26 cellular contexts compared by ENCODE assay signal in genomic region chr4:152021788-152022438, GRCh38.
A peak's percentile ranks its signal among the peaks of the same experiment; 100 is the strongest.
DNase-seq lines count a peak whose midpoint lies in the region; ATAC-seq and TF ChIP-seq lines count a peak whose summit lies in the region.
"Had no signal": no experiment of that assay in that cellular context is flagged by ENCODE, and none has a peak within 500 bp of the region (broad histone marks: within the 10 kb centered on the region; RNA-seq: fewer than 3 reads in every experiment).

No MANE protein-coding gene starts in this region.

- no peaks in the 10 kb centered on the region for H3K36me3 Mint-ChIP-seq in GM23338 (ENCODE audit: low read depth)
- no peaks in the 10 kb centered on the region for H3K36me3 Mint-ChIP-seq in stimulated activated effector memory CD8-positive, alpha-beta T cell treated with anti-CD3 and anti-CD28 coated beads, Interleukin-12 subunit alpha, Interleukin-12 subunit beta, amount 100 ng/mL, for 72 hours
- H3K36me3 Mint-ChIP-seq: naive B cell had no signal

- H2AFZ ChIP-seq in GM23338, result peak overlapping the region; percentile 56; the same call in 1 of the 2 replicates

- peaks cover 6% of the 10 kb centered on the region; the same call in 2 of the 3 replicates for H3K4me1 Mint-ChIP-seq in GM23338
- H3K4me1 Mint-ChIP-seq in stimulated activated effector memory CD8-positive, alpha-beta T cell treated with anti-CD3 and anti-CD28 coated beads, Interleukin-12 subunit alpha, Interleukin-12 subunit beta, amount 100 ng/mL, for 72 hours, result no peaks in the 10 kb centered on the region
- H3K4me1 Mint-ChIP-seq: naive B cell had no signal

- no peaks in the 10 kb centered on the region for H3F3A ChIP-seq in GM23338 (replicated peaks; ENCODE audit: low read depth)

- no peaks in the 10 kb centered on the region for H3K9me3 ChIP-seq in heart right ventricle
- H3K9me3 ChIP-seq: esophagus squamous epithelium, prostate gland, spleen, thoracic aorta had no signal

- 46 to 48% methylated on average over 6 of the region's 6 CpGs for WGBS in heart right ventricle, 2 donors

- no peak for TF ChIP-seq CTCF in GM23338 (conservative IDR thresholded peaks at IDR 0.05; ENCODE audit: low read depth in 2 of 2)
- no peak for TF ChIP-seq CTCF in heart right ventricle (IDR thresholded peaks at IDR 0.05)

- H3K27me3 ChIP-seq in GM23338 (ENCODE audit: insufficient read depth) (no peaks in the 10 kb centered on the region), heart right ventricle (no peaks in the 10 kb centered on the region)
- H3K27me3 ChIP-seq: esophagus squamous epithelium, spleen had no signal

- no peaks in the 10 kb centered on the region for H3K79me2 ChIP-seq in GM23338 (replicated peaks; ENCODE audit: insufficient read depth)

- no peak overlapping the region for H3K27ac Mint-ChIP-seq in GM23338
- H3K27ac Mint-ChIP-seq in stimulated activated effector memory CD8-positive, alpha-beta T cell treated with anti-CD3 and anti-CD28 coated beads, Interleukin-12 subunit alpha, Interleukin-12 subunit beta, amount 100 ng/mL, for 72 hours, result no peak overlapping the region
- H3K27ac Mint-ChIP-seq: HFFc6, naive B cell had no signal

- no peaks in the 10 kb centered on the region for H3K9me3 Mint-ChIP-seq in GM23338
- no peaks in the 10 kb centered on the region for H3K9me3 Mint-ChIP-seq in stimulated activated effector memory CD8-positive, alpha-beta T cell treated with anti-CD3 and anti-CD28 coated beads, Interleukin-12 subunit alpha, Interleukin-12 subunit beta, amount 100 ng/mL, for 72 hours
- H3K9me3 Mint-ChIP-seq: HFFc6 had no signal

- H3K4me2 ChIP-seq in GM23338, result no peak overlapping the region

- intact Hi-C loops in heart right ventricle (cut with DNase I) (loop anchor here in 1 of 10 donors (10.0 kb wide), 1 partner anchor 343 kb away; no protein-coding TSS in a partner anchor), posterior cingulate gyrus (cut with DNase I) (loop anchor here (10.0 kb wide), 2 partner anchors 307 to 323 kb away; no protein-coding TSS in a partner anchor)

- no peaks in the 10 kb centered on the region; the same call in 1 of the 2 replicates for H3K4me1 ChIP-seq in GM23338 (ENCODE audit: insufficient read depth)
- peaks cover 0 to 26% (median 12%) of the 10 kb centered on the region in 9 donors for H3K4me1 ChIP-seq in heart right ventricle
- H3K4me1 ChIP-seq: esophagus squamous epithelium, prostate gland had no signal

- H3K9me2 ChIP-seq in GM23338 (ENCODE audit: insufficient read depth), result peaks cover 13% of the 10 kb centered on the region

- no peak for ATAC-seq in GM23338
- peak; percentile 51 to 93 (median 76) for ATAC-seq in heart right ventricle
- no peak for ATAC-seq in stimulated activated effector memory CD8-positive, alpha-beta T cell treated with anti-CD3 and anti-CD28 coated beads, Interleukin-12 subunit alpha, Interleukin-12 subunit beta, amount 100 ng/mL, for 72 hours
- no peak for ATAC-seq in HG03469 (IDR thresholded peaks at IDR 0.05; ENCODE audit: unreplicated experiment)
- ATAC-seq: K562 had no signal

- H3K4me3 Mint-ChIP-seq in GM23338, result no peak overlapping the region
- no peak overlapping the region for H3K4me3 Mint-ChIP-seq in stimulated activated effector memory CD8-positive, alpha-beta T cell treated with anti-CD3 and anti-CD28 coated beads, Interleukin-12 subunit alpha, Interleukin-12 subunit beta, amount 100 ng/mL, for 72 hours
- H3K4me3 Mint-ChIP-seq: HFFc6, naive B cell had no signal

- H3K36me3 ChIP-seq in GM23338 (ENCODE audit: insufficient read depth) (no peaks in the 10 kb centered on the region), heart right ventricle (no peaks in the 10 kb centered on the region)
- H3K36me3 ChIP-seq: esophagus squamous epithelium, prostate gland, spleen, thoracic aorta had no signal

- no peak overlapping the region for H3K4me3 ChIP-seq in GM23338
- H3K4me3 ChIP-seq in heart right ventricle, result no peak overlapping the region
- H3K4me3 ChIP-seq: esophagus squamous epithelium, K562, prostate gland, spleen, thoracic aorta had no signal

- no peak for DNase-seq in GM23338 (ENCODE audit: low spot score)
- peak; percentile 13 for DNase-seq in astrocyte of the hippocampus (ENCODE audit: low read depth, low spot score)
- DNase-seq in heart right ventricle, result peak; percentile 18 to 52
- DNase-seq in posterior cingulate gyrus, result peak; percentile 85 to 99 (median 92)
- DNase-seq in stimulated activated effector memory CD8-positive, alpha-beta T cell treated with anti-CD3 and anti-CD28 coated beads, Interleukin-12 subunit alpha, Interleukin-12 subunit beta, amount 100 ng/mL, for 72 hours (ENCODE audit: low spot score in 2 of 2), result no peak
- DNase-seq in activated CD4-positive, alpha-beta T cell treated with anti-CD3 and anti-CD28 coated beads, Interleukin-2, amount 50 U/mL, for 4 hours, result no peak
- DNase-seq: activated CD4-positive, alpha-beta T cell treated with anti-CD3 and anti-CD28 coated beads, Interleukin-2, amount 50 U/mL, for 1 hour; activated CD8-positive, alpha-beta memory T cell treated with anti-CD3 and anti-CD28 coated beads, Interleukin-2, amount 50 U/mL, for 48 hours; activated effector memory CD4-positive, alpha-beta T cell treated with Interleukin-2 at 50 U/mL for 16 hours; central memory CD4-positive, alpha-beta T cell; COR-L47; effector CD8-positive, alpha-beta T cell; esophagus squamous epithelium; HFFc6; mammary epithelial cell; naive B cell; NCI-H2081 treated with DMSO at 0.1 percent for 48 hours; NCI-H524; OCI-M1; SIG-M5; spleen; stimulated activated CD8-positive, alpha-beta memory T cell treated with anti-CD3 and anti-CD28 coated beads, Interleukin-4, amount 100 ng/mL, for 48 hours had no signal

- no peaks in the 10 kb centered on the region for H4K20me1 ChIP-seq in GM23338 (replicated peaks; ENCODE audit: insufficient read depth)

- no peak overlapping the region for H3K27ac ChIP-seq in GM23338 (ENCODE audit: low read depth)
- H3K27ac ChIP-seq in heart right ventricle, result peak overlapping the region in 8 of 10 donors; percentile 25 to 75 (median 44)
- H3K27ac ChIP-seq: esophagus squamous epithelium, prostate gland, spleen, thoracic aorta had no signal

- H3K27me3 Mint-ChIP-seq in GM23338 (ENCODE audit: insufficient read depth, low read depth, poor library complexity), result no peaks in the 10 kb centered on the region

TF ChIP-seq in GM23338, 12 proteins besides CTCF, POLR2A, EP300 and RAD21 (continues in another document):
- TF ChIP-seq, protein P1, sequence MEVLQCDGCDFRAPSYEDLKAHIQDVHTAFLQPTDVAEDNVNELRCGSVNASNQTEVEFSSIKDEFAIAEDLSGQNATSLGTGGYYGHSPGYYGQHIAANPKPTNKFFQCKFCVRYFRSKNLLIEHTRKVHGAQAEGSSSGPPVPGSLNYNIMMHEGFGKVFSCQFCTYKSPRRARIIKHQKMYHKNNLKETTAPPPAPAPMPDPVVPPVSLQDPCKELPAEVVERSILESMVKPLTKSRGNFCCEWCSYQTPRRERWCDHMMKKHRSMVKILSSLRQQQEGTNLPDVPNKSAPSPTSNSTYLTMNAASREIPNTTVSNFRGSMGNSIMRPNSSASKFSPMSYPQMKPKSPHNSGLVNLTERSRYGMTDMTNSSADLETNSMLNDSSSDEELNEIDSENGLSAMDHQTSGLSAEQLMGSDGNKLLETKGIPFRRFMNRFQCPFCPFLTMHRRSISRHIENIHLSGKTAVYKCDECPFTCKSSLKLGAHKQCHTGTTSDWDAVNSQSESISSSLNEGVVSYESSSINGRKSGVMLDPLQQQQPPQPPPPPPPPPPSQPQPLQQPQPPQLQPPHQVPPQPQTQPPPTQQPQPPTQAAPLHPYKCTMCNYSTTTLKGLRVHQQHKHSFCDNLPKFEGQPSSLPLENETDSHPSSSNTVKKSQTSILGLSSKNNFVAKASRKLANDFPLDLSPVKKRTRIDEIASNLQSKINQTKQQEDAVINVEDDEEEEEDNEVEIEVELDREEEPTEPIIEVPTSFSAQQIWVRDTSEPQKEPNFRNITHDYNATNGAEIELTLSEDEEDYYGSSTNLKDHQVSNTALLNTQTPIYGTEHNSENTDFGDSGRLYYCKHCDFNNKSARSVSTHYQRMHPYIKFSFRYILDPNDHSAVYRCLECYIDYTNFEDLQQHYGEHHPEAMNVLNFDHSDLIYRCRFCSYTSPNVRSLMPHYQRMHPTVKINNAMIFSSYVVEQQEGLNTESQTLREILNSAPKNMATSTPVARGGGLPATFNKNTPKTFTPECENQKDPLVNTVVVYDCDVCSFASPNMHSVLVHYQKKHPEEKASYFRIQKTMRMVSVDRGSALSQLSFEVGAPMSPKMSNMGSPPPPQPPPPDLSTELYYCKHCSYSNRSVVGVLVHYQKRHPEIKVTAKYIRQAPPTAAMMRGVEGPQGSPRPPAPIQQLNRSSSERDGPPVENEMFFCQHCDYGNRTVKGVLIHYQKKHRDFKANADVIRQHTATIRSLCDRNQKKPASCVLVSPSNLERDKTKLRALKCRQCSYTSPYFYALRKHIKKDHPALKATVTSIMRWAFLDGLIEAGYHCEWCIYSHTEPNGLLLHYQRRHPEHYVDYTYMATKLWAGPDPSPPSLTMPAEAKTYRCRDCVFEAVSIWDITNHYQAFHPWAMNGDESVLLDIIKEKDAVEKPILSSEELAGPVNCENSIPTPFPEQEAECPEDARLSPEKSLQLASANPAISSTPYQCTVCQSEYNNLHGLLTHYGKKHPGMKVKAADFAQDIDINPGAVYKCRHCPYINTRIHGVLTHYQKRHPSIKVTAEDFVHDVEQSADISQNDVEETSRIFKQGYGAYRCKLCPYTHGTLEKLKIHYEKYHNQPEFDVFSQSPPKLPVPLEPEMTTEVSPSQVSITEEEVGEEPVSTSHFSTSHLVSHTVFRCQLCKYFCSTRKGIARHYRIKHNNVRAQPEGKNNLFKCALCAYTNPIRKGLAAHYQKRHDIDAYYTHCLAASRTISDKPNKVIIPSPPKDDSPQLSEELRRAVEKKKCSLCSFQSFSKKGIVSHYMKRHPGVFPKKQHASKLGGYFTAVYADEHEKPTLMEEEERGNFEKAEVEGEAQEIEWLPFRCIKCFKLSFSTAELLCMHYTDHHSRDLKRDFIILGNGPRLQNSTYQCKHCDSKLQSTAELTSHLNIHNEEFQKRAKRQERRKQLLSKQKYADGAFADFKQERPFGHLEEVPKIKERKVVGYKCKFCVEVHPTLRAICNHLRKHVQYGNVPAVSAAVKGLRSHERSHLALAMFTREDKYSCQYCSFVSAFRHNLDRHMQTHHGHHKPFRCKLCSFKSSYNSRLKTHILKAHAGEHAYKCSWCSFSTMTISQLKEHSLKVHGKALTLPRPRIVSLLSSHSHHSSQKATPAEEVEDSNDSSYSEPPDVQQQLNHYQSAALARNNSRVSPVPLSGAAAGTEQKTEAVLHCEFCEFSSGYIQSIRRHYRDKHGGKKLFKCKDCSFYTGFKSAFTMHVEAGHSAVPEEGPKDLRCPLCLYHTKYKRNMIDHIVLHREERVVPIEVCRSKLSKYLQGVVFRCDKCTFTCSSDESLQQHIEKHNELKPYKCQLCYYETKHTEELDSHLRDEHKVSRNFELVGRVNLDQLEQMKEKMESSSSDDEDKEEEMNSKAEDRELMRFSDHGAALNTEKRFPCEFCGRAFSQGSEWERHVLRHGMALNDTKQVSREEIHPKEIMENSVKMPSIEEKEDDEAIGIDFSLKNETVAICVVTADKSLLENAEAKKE (CRISPR knock-in tag; IDR thresholded peaks at IDR 0.05), result no peak
- TF ChIP-seq JUNB (IDR thresholded peaks at IDR 0.05; ENCODE audit: unreplicated experiment), result no peak
- TF ChIP-seq EZH2 (IDR thresholded peaks at IDR 0.05; ENCODE audit: low read depth, unreplicated experiment), result no peak
- TF ChIP-seq NANOG (IDR thresholded peaks at IDR 0.05; ENCODE audit: borderline replicate concordance), result no peak

Comparison
In these comparisons a context has a peak if more than half of its experiments do, and no peak if none do; other contexts are left out.
1. ATAC-seq: peak in heart right ventricle (8 of 8); none in GM23338 (single experiment), stimulated activated effector memory CD8-positive, alpha-beta T cell treated with anti-CD3 and anti-CD28 coated beads, Interleukin-12 subunit alpha, Interleukin-12 subunit beta, amount 100 ng/mL, for 72 hours (single experiment) and HG03469 (single experiment).
2. DNase-seq: peak in astrocyte of the hippocampus (single experiment), heart right ventricle (2 of 2) and posterior cingulate gyrus (10 of 10); none in GM23338 (single experiment), stimulated activated effector memory CD8-positive, alpha-beta T cell treated with anti-CD3 and anti-CD28 coated beads, Interleukin-12 subunit alpha, Interleukin-12 subunit beta, amount 100 ng/mL, for 72 hours (0 of 2) and activated CD4-positive, alpha-beta T cell treated with anti-CD3 and anti-CD28 coated beads, Interleukin-2, amount 50 U/mL, for 4 hours (0 of 2).